ENCODE assay signal across 12 cellular contexts in genomic region chr21:24375201-24375600, GRCh38.
DNase-seq lines count a peak whose midpoint lies in the region; ATAC-seq and TF ChIP-seq lines count a peak whose summit lies in the region.
"Had no signal": no experiment of that assay in that cellular context is flagged by ENCODE, and none has a peak within 500 bp of the region (broad histone marks: within the 10 kb centered on the region; RNA-seq: fewer than 3 reads in every experiment).

No MANE protein-coding gene starts in this region.

- DNase-seq in A673 (ENCODE audit: low spot score) (peak; percentile 0), DMS153 treated with DMSO at 0.1 percent for 48 hours (lab: John Stamatoyannopoulos, UW; ENCODE audit: unreplicated experiment) (no peak)
- peak; percentile 4 to 11 for DNase-seq in activated T-cell treated with anti-CD3 and anti-CD28 coated beads, Interleukin-2, amount 50 U/mL, for 72 hours
- no peak for DNase-seq in central memory CD4-positive, alpha-beta T cell
- DNase-seq in stimulated activated effector memory CD8-positive, alpha-beta T cell treated with anti-CD3 and anti-CD28 coated beads, Interleukin-12 subunit alpha, Interleukin-12 subunit beta, amount 100 ng/mL, for 72 hours (ENCODE audit: low spot score in 2 of 2) = no peak
- DNase-seq: kidney glomerular epithelial cell, sigmoid colon, trophoblast cell had no signal

- no peaks in the 10 kb centered on the region for H3K36me3 ChIP-seq in A673 (ENCODE audit: insufficient read depth, low read length, poor library complexity, severe bottlenecking)
- H3K36me3 ChIP-seq: sigmoid colon had no signal

- H3K4me1 Mint-ChIP-seq in activated T-cell treated with anti-CD3 and anti-CD28 coated beads, Interleukin-2, amount 50 U/mL, for 72 hours (ENCODE audit: low read depth) = no peaks in the 10 kb centered on the region
- no peaks in the 10 kb centered on the region for H3K4me1 Mint-ChIP-seq in stimulated activated effector memory CD8-positive, alpha-beta T cell treated with anti-CD3 and anti-CD28 coated beads, Interleukin-12 subunit alpha, Interleukin-12 subunit beta, amount 100 ng/mL, for 72 hours
- H3K4me1 Mint-ChIP-seq: CD4-positive, CD25-positive, alpha-beta regulatory T cell had no signal

- H3K9me3 ChIP-seq in A673 (ENCODE audit: low read depth, low read length, poor library complexity, severe bottlenecking) = peaks cover 19% of the 10 kb centered on the region

- intact Hi-C loops in A673 (cut with micrococcal nuclease; ENCODE audit: unreplicated experiment) = no loop called here

- no peaks in the 10 kb centered on the region for H3K4me1 ChIP-seq in A673 (ENCODE audit: insufficient read depth, low read length, poor library complexity, severe bottlenecking)
- H3K4me1 ChIP-seq: sigmoid colon had no signal

- no peak overlapping the region for H3K27ac ChIP-seq in A673 (ENCODE audit: low read depth, low read length, poor library complexity, severe bottlenecking)
- H3K27ac ChIP-seq: sigmoid colon had no signal

- POLR2A ChIA-PET in A673 (lab: Charles Lee; ENCODE audit: low non-redundant PET) = no interaction called here

- H3K27me3 Mint-ChIP-seq in activated T-cell treated with anti-CD3 and anti-CD28 coated beads, Interleukin-2, amount 50 U/mL, for 72 hours (ENCODE audit: low read depth) = no peaks in the 10 kb centered on the region
- H3K27me3 Mint-ChIP-seq: CD4-positive, CD25-positive, alpha-beta regulatory T cell had no signal

- H3K27me3 ChIP-seq in A673 (replicated peaks; ENCODE audit: insufficient read depth, low read depth, low read length, poor library complexity) = no peaks in the 10 kb centered on the region
- H3K27me3 ChIP-seq: sigmoid colon had no signal

- CTCF ChIA-PET in A673 (lab: Charles Lee) = no interaction called here

- no peak overlapping the region for H3K4me3 ChIP-seq in A673 (ENCODE audit: low read depth, low read length, poor library complexity, severe bottlenecking)
- H3K4me3 ChIP-seq: sigmoid colon had no signal

- no peak overlapping the region for H3K27ac Mint-ChIP-seq in activated T-cell treated with anti-CD3 and anti-CD28 coated beads, Interleukin-2, amount 50 U/mL, for 72 hours
- H3K27ac Mint-ChIP-seq in stimulated activated effector memory CD8-positive, alpha-beta T cell treated with anti-CD3 and anti-CD28 coated beads, Interleukin-12 subunit alpha, Interleukin-12 subunit beta, amount 100 ng/mL, for 72 hours = no peak overlapping the region
- H3K27ac Mint-ChIP-seq: CD4-positive, CD25-positive, alpha-beta regulatory T cell had no signal

- TF ChIP-seq CTCF in A673 (conservative IDR thresholded peaks at IDR 0.05; ENCODE audit: low read depth, low read length) = no peak

- ATAC-seq in GM19324 (IDR thresholded peaks at IDR 0.05; ENCODE audit: low FRiP score, unreplicated experiment) (peak; percentile 57), HG03432 (IDR thresholded peaks at IDR 0.05; ENCODE audit: unreplicated experiment) (peak; percentile 84), GM18867 (IDR thresholded peaks at IDR 0.05; ENCODE audit: unreplicated experiment) (no peak)
- peak in 1 of 2 donors; percentile 32 for ATAC-seq in activated T-cell treated with anti-CD3 and anti-CD28 coated beads, Interleukin-2, amount 50 U/mL, for 72 hours (replicated peaks in 1 of 2)
- no peak for ATAC-seq in stimulated activated effector memory CD8-positive, alpha-beta T cell treated with anti-CD3 and anti-CD28 coated beads, Interleukin-12 subunit alpha, Interleukin-12 subunit beta, amount 100 ng/mL, for 72 hours

- no peaks in the 10 kb centered on the region for H3K36me3 Mint-ChIP-seq in activated T-cell treated with anti-CD3 and anti-CD28 coated beads, Interleukin-2, amount 50 U/mL, for 72 hours (ENCODE audit: insufficient read depth in 2 of 2)
- no peaks in the 10 kb centered on the region for H3K36me3 Mint-ChIP-seq in stimulated activated effector memory CD8-positive, alpha-beta T cell treated with anti-CD3 and anti-CD28 coated beads, Interleukin-12 subunit alpha, Interleukin-12 subunit beta, amount 100 ng/mL, for 72 hours
- H3K36me3 Mint-ChIP-seq: CD4-positive, CD25-positive, alpha-beta regulatory T cell had no signal

- no TSS peak for BruUV-seq in A673 (replicated peaks; lab: Mats Ljungman, UMichigan)

- no peak overlapping the region for H3K4me3 Mint-ChIP-seq in activated T-cell treated with anti-CD3 and anti-CD28 coated beads, Interleukin-2, amount 50 U/mL, for 72 hours
- no peak overlapping the region for H3K4me3 Mint-ChIP-seq in stimulated activated effector memory CD8-positive, alpha-beta T cell treated with anti-CD3 and anti-CD28 coated beads, Interleukin-12 subunit alpha, Interleukin-12 subunit beta, amount 100 ng/mL, for 72 hours
- H3K4me3 Mint-ChIP-seq: CD4-positive, CD25-positive, alpha-beta regulatory T cell had no signal

- peaks cover 2% of the 10 kb centered on the region in 2 donors for H3K9me3 Mint-ChIP-seq in activated T-cell treated with anti-CD3 and anti-CD28 coated beads, Interleukin-2, amount 50 U/mL, for 72 hours
- H3K9me3 Mint-ChIP-seq in stimulated activated effector memory CD8-positive, alpha-beta T cell treated with anti-CD3 and anti-CD28 coated beads, Interleukin-12 subunit alpha, Interleukin-12 subunit beta, amount 100 ng/mL, for 72 hours = peaks cover 6% of the 10 kb centered on the region

Comparison
In these comparisons a context has a peak if more than half of its experiments do, and no peak if none do; other contexts are left out.
1. DNase-seq: peak in A673 (single experiment) and activated T-cell treated with anti-CD3 and anti-CD28 coated beads, Interleukin-2, amount 50 U/mL, for 72 hours (2 of 2); none in central memory CD4-positive, alpha-beta T cell (single experiment), DMS153 treated with DMSO at 0.1 percent for 48 hours (single experiment) and stimulated activated effector memory CD8-positive, alpha-beta T cell treated with anti-CD3 and anti-CD28 coated beads, Interleukin-12 subunit alpha, Interleukin-12 subunit beta, amount 100 ng/mL, for 72 hours (0 of 2).
2. ATAC-seq: peak in GM19324 (single experiment) and HG03432 (single experiment); none in GM18867 (single experiment) and stimulated activated effector memory CD8-positive, alpha-beta T cell treated with anti-CD3 and anti-CD28 coated beads, Interleukin-12 subunit alpha, Interleukin-12 subunit beta, amount 100 ng/mL, for 72 hours (single experiment).